8 cellular contexts compared by ENCODE assay signal in the genomic region with DNA sequence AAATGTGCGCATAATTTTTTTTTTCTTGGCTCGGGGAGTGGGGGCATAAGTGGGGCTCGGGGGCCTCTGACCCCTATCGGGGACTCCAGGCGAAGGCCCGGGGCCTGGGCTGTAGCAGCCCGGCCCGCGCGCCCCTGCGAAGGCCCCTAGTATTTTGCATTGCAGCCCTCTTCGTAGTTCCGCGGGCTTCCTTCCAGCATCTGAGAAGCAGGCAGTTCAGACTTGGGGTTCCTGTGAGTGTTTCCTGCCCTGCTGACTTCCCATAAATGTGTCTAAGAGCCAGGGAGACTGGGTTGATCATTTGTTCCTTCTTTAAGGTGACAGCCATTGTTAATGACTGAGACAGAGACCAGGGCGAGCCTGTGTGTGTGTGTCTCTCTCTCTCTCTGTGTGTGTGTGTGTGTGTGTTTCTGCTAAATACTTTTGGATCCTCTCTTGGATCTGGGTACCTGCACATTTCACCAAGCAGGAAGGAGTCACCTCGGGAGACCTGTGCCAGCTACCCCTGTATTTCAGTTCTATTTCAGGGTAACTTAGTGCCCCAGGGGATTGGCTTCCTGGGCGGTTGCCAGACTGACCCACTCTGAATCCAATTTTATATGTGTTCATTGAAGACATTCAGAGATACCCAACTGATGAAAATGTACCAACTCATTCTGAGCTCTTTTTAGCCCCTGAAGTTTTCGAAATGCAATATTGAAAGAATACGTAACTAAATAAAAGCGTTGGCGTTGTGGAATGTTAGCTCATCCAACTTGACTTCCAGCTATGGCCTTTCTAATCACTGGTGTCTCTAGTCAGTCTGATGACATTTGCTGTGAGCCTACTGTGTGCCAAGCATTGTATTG. TPM values are rescaled to one million over a fixed set of nuclear protein-coding genes. Genes with fewer than 3 reads are reported as not detected.
A peak's percentile ranks its signal among the peaks of the same experiment; 100 is the strongest.
DNase-seq lines count a peak whose midpoint lies in the region; ATAC-seq and TF ChIP-seq lines count a peak whose summit lies in the region.

No MANE protein-coding gene starts in this region.

- WGBS in IMR-90 (ENCODE audit: extremely low coverage in 2 of 2, insufficient read length in 1 of 2), 2 experiments: 10% methylated on average over 2 of the region's 21 CpGs; no CpG with 5 or more reads in 1 of the 2 experiments

- peak overlapping the region; percentile 92 for H3K23ac ChIP-seq in IMR-90 (ENCODE audit: low read depth, low read length)

- peaks cover 15% of the 10 kb centered on the region for H3K9me3 Mint-ChIP-seq in activated CD4-positive, alpha-beta T cell treated with anti-CD3 and anti-CD28 coated beads for 36 hours (ENCODE audit: low read depth)
- H3K9me3 Mint-ChIP-seq in stimulated activated memory B cell treated with anti-CD40 and anti-IgM and Interleukin-4, amounts not matched to agents 10 μg/mL and 1 μg/mL and 100 μg/mL, for 72 hours: peaks cover 7% of the 10 kb centered on the region

- intact Hi-C loops in IMR-90 (cut with micrococcal nuclease): no loop called here
- intact Hi-C loops in activated CD4-positive, alpha-beta T cell treated with anti-CD3 and anti-CD28 coated beads for 36 hours (cut with DNase I, micrococcal nuclease): loop anchor here (1.0 to 10.0 kb wide), 11 partner anchors 343 to 1601 kb away; a partner anchor contains a TSS
- intact Hi-C loops in lower lobe of right lung (cut with DNase I): no loop called here

- H2AFZ ChIP-seq in IMR-90 (replicated peaks; ENCODE audit: low read length, poor library complexity): peak overlapping the region; percentile 94

- in situ Hi-C loops in IMR-90 (cut with MboI; ENCODE audit: low sequenced_read_pairs): no loop called here

- H3K4me2 ChIP-seq in IMR-90 (ENCODE audit: low read depth, low read length): peak overlapping the region; percentile 99

- TF ChIP-seq CTCF in GM12864 (IDR thresholded peaks at IDR 0.05; ENCODE audit: low read depth, low read length, missing control alignments): no peak
- TF ChIP-seq CTCF in IMR-90 (conservative IDR thresholded peaks at IDR 0.05; ENCODE audit: low read depth, low read length): no peak
- no peak for TF ChIP-seq CTCF in lower lobe of right lung (IDR thresholded peaks at IDR 0.05)

- peaks cover 6% of the 10 kb centered on the region; the same call in 1 of the 2 replicates for H3K9me1 ChIP-seq in IMR-90 (ENCODE audit: insufficient read depth, low read length)

- peak overlapping the region; percentile 92 for H3K9ac ChIP-seq in IMR-90 (ENCODE audit: low read depth, low read length)

- H3K27me3 ChIP-seq in IMR-90 (ENCODE audit: control insufficient read depth, insufficient read depth, low read length) (0 out of 2 replicates have a peak, but pooled peaks cover 2% of the 10 kb centered on the region), lower lobe of right lung (ENCODE audit: low read depth) (no peaks in the 10 kb centered on the region)
- no peaks in the 10 kb centered on the region for H3K27me3 ChIP-seq in effector memory CD4-positive, alpha-beta T cell (replicated peaks; ENCODE audit: control insufficient read depth, insufficient read depth, low read length, poor library complexity, severe bottlenecking)

- peak overlapping the region; percentile 82 for H3K56ac ChIP-seq in IMR-90 (ENCODE audit: extremely low read depth, insufficient read depth, low read length)

- peaks cover 12% of the 10 kb centered on the region for H3K36me3 Mint-ChIP-seq in activated CD4-positive, alpha-beta T cell treated with anti-CD3 and anti-CD28 coated beads for 36 hours (ENCODE audit: low read depth)
- peaks cover 8% of the 10 kb centered on the region for H3K36me3 Mint-ChIP-seq in stimulated activated memory B cell treated with anti-CD40 and anti-IgM and Interleukin-4, amounts not matched to agents 10 μg/mL and 1 μg/mL and 100 μg/mL, for 72 hours

- H3K36me3 ChIP-seq in IMR-90 (ENCODE audit: control insufficient read depth, insufficient read depth, low read length) (no peaks in the 10 kb centered on the region), lower lobe of right lung (no peaks in the 10 kb centered on the region)
- no peaks in the 10 kb centered on the region for H3K36me3 ChIP-seq in effector memory CD4-positive, alpha-beta T cell (ENCODE audit: control insufficient read depth, insufficient read depth, low read length)

- H3K4ac ChIP-seq in IMR-90 (ENCODE audit: low read depth, low read length): peak overlapping the region; percentile 80

- peak overlapping the region; percentile 95 for H3K4me3 Mint-ChIP-seq in activated CD4-positive, alpha-beta T cell treated with anti-CD3 and anti-CD28 coated beads for 36 hours
- H3K4me3 Mint-ChIP-seq in stimulated activated memory B cell treated with anti-CD40 and anti-IgM and Interleukin-4, amounts not matched to agents 10 μg/mL and 1 μg/mL and 100 μg/mL, for 72 hours: peak overlapping the region; percentile 85

- no peaks in the 10 kb centered on the region for H4K20me1 ChIP-seq in IMR-90 (ENCODE audit: insufficient read depth, low read length)

- H3K9me3 ChIP-seq in IMR-90 (ENCODE audit: control insufficient read depth, insufficient read depth, low read length) (peaks cover 3% of the 10 kb centered on the region; the same call in 1 of the 2 replicates), lower lobe of right lung (no peaks in the 10 kb centered on the region)
- no peaks in the 10 kb centered on the region for H3K9me3 ChIP-seq in effector memory CD4-positive, alpha-beta T cell (ENCODE audit: control insufficient read depth, low read length)

- H3K14ac ChIP-seq in IMR-90 (replicated peaks; ENCODE audit: low read depth, low read length): peak overlapping the region; percentile 90

- ATAC-seq in GM21717 (IDR thresholded peaks at IDR 0.05; ENCODE audit: unreplicated experiment): peak; percentile 58
- ATAC-seq in IMR-90 (ENCODE audit: low read depth): peak; percentile 33
- ATAC-seq in activated CD4-positive, alpha-beta T cell treated with anti-CD3 and anti-CD28 coated beads for 36 hours: peak; percentile 63
- ATAC-seq in lower lobe of right lung: peak; percentile 71 to 73
- ATAC-seq in stimulated activated memory B cell treated with anti-CD40 and anti-IgM and Interleukin-4, amounts not matched to agents 10 μg/mL and 1 μg/mL and 100 μg/mL, for 72 hours: peak; percentile 66

- H4K91ac ChIP-seq in IMR-90 (ENCODE audit: insufficient read depth, low read depth, low read length): peak overlapping the region; percentile 85

- no peak overlapping the region; the same call in 1 of the 2 replicates for H2BK20ac ChIP-seq in IMR-90 (ENCODE audit: low read depth, low read length)

- H3K79me1 ChIP-seq in IMR-90 (ENCODE audit: low read depth in 1 of 2, low read length in 2 of 2): peaks cover 18 to 34% of the 10 kb centered on the region in 2 experiments

- H3K27ac Mint-ChIP-seq in activated CD4-positive, alpha-beta T cell treated with anti-CD3 and anti-CD28 coated beads for 36 hours: peak overlapping the region; percentile 92
- peak overlapping the region; percentile 89 for H3K27ac Mint-ChIP-seq in stimulated activated memory B cell treated with anti-CD40 and anti-IgM and Interleukin-4, amounts not matched to agents 10 μg/mL and 1 μg/mL and 100 μg/mL, for 72 hours

- H3K4me1 ChIP-seq in IMR-90 (ENCODE audit: control insufficient read depth, insufficient read depth, low read length) (peaks cover 5% of the 10 kb centered on the region; the same call in 1 of the 2 replicates), lower lobe of right lung (peaks cover 14% of the 10 kb centered on the region)
- H3K4me1 ChIP-seq in effector memory CD4-positive, alpha-beta T cell (ENCODE audit: control insufficient read depth, insufficient read depth, low read length, poor library complexity, severe bottlenecking): peaks cover 17% of the 10 kb centered on the region

- peak overlapping the region; percentile 98 for H3K18ac ChIP-seq in IMR-90 (ENCODE audit: low read depth, low read length)

- peak overlapping the region; percentile 94 for H2AK9ac ChIP-seq in IMR-90 (replicated peaks; ENCODE audit: low read depth, low read length, poor library complexity)

- TF ChIP-seq RAD21 in IMR-90 (IDR thresholded peaks at IDR 0.05; ENCODE audit: low read length): no peak

- POLR2A ChIA-PET in IMR-90 (lab: Charles Lee; ENCODE audit: unreplicated experiment): no interaction called here
- POLR2A ChIA-PET in activated CD4-positive, alpha-beta T cell treated with anti-CD3 and anti-CD28 coated beads for 36 hours (lab: Charles Lee): no interaction called here

- no peak for TF ChIP-seq POLR2A in IMR-90 (IDR thresholded peaks at IDR 0.05; ENCODE audit: low read depth, low read length)

- DNase-seq in GM12864 (ENCODE audit: low read depth) (peak; percentile 12), IMR-90 (peak; percentile 58), lower lobe of right lung (peak; percentile 54), NCI-H510A treated with DMSO at 0.1 percent for 48 hours (lab: John Stamatoyannopoulos, UW) (no peak)
- peak; percentile 52 for DNase-seq in activated CD4-positive, alpha-beta T cell treated with anti-CD3 and anti-CD28 coated beads for 36 hours
- DNase-seq in effector memory CD4-positive, alpha-beta T cell: peak in 1 of 3 donors; percentile 1

- dilution Hi-C loops in IMR-90 (cut with HindIII; ENCODE audit: low sequenced_read_pairs, unreplicated experiment): no loop called here

- H2BK15ac ChIP-seq in IMR-90 (ENCODE audit: low read depth, low read length): peak overlapping the region; percentile 44; the same call in 1 of the 3 replicates

- peak overlapping the region; percentile 64 for H2BK5ac ChIP-seq in IMR-90 (ENCODE audit: low read depth, low read length, poor library complexity, severe bottlenecking)

- no peak overlapping the region for H2BK120ac ChIP-seq in IMR-90 (ENCODE audit: low read depth, low read length)

- no TSS peak for BruUV-seq in IMR-90 (replicated peaks; lab: Mats Ljungman, UMichigan)

- CTCF ChIA-PET in IMR-90 (lab: Yijun Ruan, JAX): interaction anchor here (0.9 kb wide), 1 partner anchor 16 kb away, joined by 3 read pairs; no protein-coding TSS in a partner anchor
- CTCF ChIA-PET in activated CD4-positive, alpha-beta T cell treated with anti-CD3 and anti-CD28 coated beads for 36 hours (lab: Charles Lee): interaction anchor here (0.5 to 1.1 kb wide), 5 partner anchors 19 to 854 kb away, joined by 3 to 6 read pairs (median 3); no protein-coding TSS in a partner anchor

- H3K27ac ChIP-seq in IMR-90 (ENCODE audit: insufficient read depth, low read length): peak overlapping the region; percentile 72
- H3K27ac ChIP-seq in effector memory CD4-positive, alpha-beta T cell (ENCODE audit: insufficient read depth, low read length, poor library complexity, severe bottlenecking): peak overlapping the region; percentile 62
- peak overlapping the region; percentile 88 for H3K27ac ChIP-seq in lower lobe of right lung

- peak overlapping the region; percentile 98 for H4K5ac ChIP-seq in IMR-90 (ENCODE audit: low read depth, low read length)

- H4K8ac ChIP-seq in IMR-90 (ENCODE audit: low read depth in 2 of 2, low read length in 2 of 2): peak overlapping the region; percentile 46 to 87

- H3K27me3 Mint-ChIP-seq in activated CD4-positive, alpha-beta T cell treated with anti-CD3 and anti-CD28 coated beads for 36 hours: no peaks in the 10 kb centered on the region
- no peaks in the 10 kb centered on the region for H3K27me3 Mint-ChIP-seq in stimulated activated memory B cell treated with anti-CD40 and anti-IgM and Interleukin-4, amounts not matched to agents 10 μg/mL and 1 μg/mL and 100 μg/mL, for 72 hours

- peak overlapping the region; percentile 49; the same call in 1 of the 2 replicates for H2AK5ac ChIP-seq in IMR-90 (ENCODE audit: low read depth, low read length)

- H3K4me3 ChIP-seq in GM12864 (ENCODE audit: low read depth, low read length) (peak overlapping the region; percentile 78), IMR-90 (ENCODE audit: insufficient read depth, low read depth, low read length) (peak overlapping the region; percentile 100), lower lobe of right lung (peak overlapping the region; percentile 69)
- peak overlapping the region; percentile 66 for H3K4me3 ChIP-seq in effector memory CD4-positive, alpha-beta T cell (ENCODE audit: insufficient read depth, low read depth, low read length, poor library complexity, severe bottlenecking)

- peaks cover 46% of the 10 kb centered on the region for H3K4me1 Mint-ChIP-seq in activated CD4-positive, alpha-beta T cell treated with anti-CD3 and anti-CD28 coated beads for 36 hours
- peaks cover 30% of the 10 kb centered on the region for H3K4me1 Mint-ChIP-seq in stimulated activated memory B cell treated with anti-CD40 and anti-IgM and Interleukin-4, amounts not matched to agents 10 μg/mL and 1 μg/mL and 100 μg/mL, for 72 hours

RNA-seq across cellular contexts. Expression of a gene that starts 0.8 kb away (rescaled TPM):
- total RNA-seq in IMR-90 (2012; rRNA removed): 10.6 TPM in 2 replicates
- 20.1 and 23.1 TPM in 2 replicates for polyA plus RNA-seq in IMR-90 (2012; rRNA removed)
- polyA plus RNA-seq in IMR-90 (2012; cell fraction: cytosol; rRNA removed): 17.7 and 20.5 TPM in 2 replicates
- polyA plus RNA-seq in IMR-90 (2012; cell fraction: nucleus; rRNA removed; ENCODE audit: low replicate concordance): 8.1 and 19.8 TPM in 2 replicates
- 1 to 10 TPM; 8.2 to 9.0 TPM for total RNA-seq in activated CD4-positive, alpha-beta T cell treated with anti-CD3 and anti-CD28 coated beads for 36 hours
- 17.9 TPM for total RNA-seq in lower lobe of right lung

Comparison
In these comparisons a context has a peak if more than half of its experiments do, and no peak if none do; other contexts are left out.
1. intact Hi-C loops: an anchor here in activated CD4-positive, alpha-beta T cell treated with anti-CD3 and anti-CD28 coated beads for 36 hours (1.0 to 10.0 kb wide); none called in IMR-90 and lower lobe of right lung.